ENCODE assay signal across 37 cellular contexts in genomic region chr18:8477615-8478014, GRCh38.
"Had no signal": no experiment of that assay in that cellular context is flagged by ENCODE, and none has a peak within 500 bp of the region (broad histone marks: within the 10 kb centered on the region; RNA-seq: fewer than 3 reads in every experiment).

No MANE protein-coding gene starts in this region.

- H3K27me3 Mint-ChIP-seq: activated CD4-positive, alpha-beta memory T cell treated with anti-CD3 and anti-CD28 coated beads for 36 hours had no signal

- H3K9me3 ChIP-seq: adrenal gland, body of pancreas, breast epithelium had no signal

- H3K27me3 ChIP-seq: adrenal gland, body of pancreas, brain microvascular endothelial cell had no signal

- H3K27ac Mint-ChIP-seq: activated B cell treated with CpG ODN at 0.5 μM for 24 hours; activated CD4-positive, alpha-beta memory T cell treated with anti-CD3 and anti-CD28 coated beads for 36 hours; activated CD4-positive, alpha-beta T cell treated with anti-CD3 and anti-CD28 coated beads, Interleukin-2, amount 10 ng/mL, durations not matched to agents 24 days and 14 days; activated CD8-positive, alpha-beta T cell treated with anti-CD3 and anti-CD28 coated beads for 36 hours; activated naive CD4-positive, alpha-beta T cell treated with anti-CD3 and anti-CD28 coated beads for 36 hours; activated naive CD4-positive, alpha-beta T cell treated with anti-CD3 and anti-CD28 coated beads, Interleukin-2, amount 50 U/mL, for 72 hours; activated naive CD8-positive, alpha-beta T cell treated with anti-CD3 and anti-CD28 coated beads for 36 hours; activated T-cell treated with anti-CD3 and anti-CD28 coated beads, Interleukin-2, amount 50 U/mL, for 72 hours; activated T-helper 1 cell treated with anti-CD3 and anti-CD28 coated beads, Interleukin-12 subunit alpha, Interleukin-12 subunit beta, Interleukin-2, Interleukin-4 antibody, amounts not matched to agents 30 ng/mL and 10 ng/mL and 1 ng/mL, durations not matched to agents 14 hours and 24 hours and 36 hours; activated T-helper 17 cell treated with anti-CD3 and anti-CD28 coated beads, Interleukin-2, amount 50 U/mL, for 72 hours; T-helper 1 cell treated with Interleukin-12 subunit alpha and Interleukin-12 subunit beta and Interleukin-4 antibody, amounts not matched to agents 30 μg/mL and 1 μg/mL, for 36 hours; T-helper 2 cell treated with Interferon-gamma antibody and Interleukin-4, amounts not matched to agents 5 μg/mL and 100 μg/mL, for 36 hours had no signal

- ATAC-seq: activated CD8-positive, alpha-beta T cell treated with anti-CD3 and anti-CD28 coated beads for 36 hours; activated naive CD4-positive, alpha-beta T cell treated with anti-CD3 and anti-CD28 coated beads, Interleukin-2, amount 50 U/mL, for 72 hours; activated T-cell treated with anti-CD3 and anti-CD28 coated beads, Interleukin-2, amount 50 U/mL, for 4 hours; activated T-cell treated with anti-CD3 and anti-CD28 coated beads, Interleukin-2, amount 50 U/mL, for 72 hours; activated T-helper 17 cell treated with anti-CD3 and anti-CD28 coated beads, Interleukin-2, amount 50 U/mL, for 72 hours; body of pancreas had no signal

- DNase-seq: activated B cell treated with CpG ODN at 0.5 μM for 24 hours; activated CD4-positive, alpha-beta memory T cell treated with anti-CD3 and anti-CD28 coated beads for 36 hours; activated CD4-positive, alpha-beta T cell treated with anti-CD3 and anti-CD28 coated beads for 4 hours; activated CD4-positive, alpha-beta T cell treated with anti-CD3 and anti-CD28 coated beads, Interleukin-2, amount 10 ng/mL, durations not matched to agents 24 days and 14 days; activated CD4-positive, alpha-beta T cell treated with anti-CD3 and anti-CD28 coated beads, Interleukin-2, amount 50 U/mL, for 1 hour; activated CD4-positive, alpha-beta T cell treated with anti-CD3 and anti-CD28 coated beads, Interleukin-2, amount 50 U/mL, for 4 hours; activated CD4-positive, CD25-positive, alpha-beta regulatory T cell treated with anti-CD3 and anti-CD28 coated beads, Interleukin-2, amount 50 U/mL, for 72 hours; activated CD8-positive, alpha-beta memory T cell treated with anti-CD3 and anti-CD28 coated beads, Interleukin-2, amount 50 U/mL, for 4 hours; activated CD8-positive, alpha-beta T cell treated with anti-CD3 and anti-CD28 coated beads for 36 hours; activated effector memory CD4-positive, alpha-beta T cell treated with anti-CD3 and anti-CD28 coated beads, Interleukin-2, amount 50 U/mL, for 16 hours; activated gamma-delta T cell treated with Interleukin-2 at 50 U/mL for 16 hours; activated naive CD4-positive, alpha-beta T cell; activated naive CD4-positive, alpha-beta T cell treated with anti-CD3 and anti-CD28 coated beads for 36 hours; activated naive CD4-positive, alpha-beta T cell treated with anti-CD3 and anti-CD28 coated beads, Interleukin-2, amount 50 U/mL, for 16 hours; activated naive CD8-positive, alpha-beta T cell treated with anti-CD3 and anti-CD28 coated beads for 36 hours; activated T-cell treated with anti-CD3 and anti-CD28 coated beads for 4 hours; activated T-cell treated with anti-CD3 and anti-CD28 coated beads, Interleukin-2, amount 50 U/mL, for 1 hour; activated T-cell treated with anti-CD3 and anti-CD28 coated beads, Interleukin-2, amount 50 U/mL, for 4 hours; activated T-cell treated with anti-CD3 and anti-CD28 coated beads, Interleukin-2, amount 50 U/mL, for 72 hours; adrenal gland; amniotic stem cell; aorta; body of pancreas; brain microvascular endothelial cell; caudate nucleus; SW 1271; T-helper 1 cell; T-helper 2 cell; T-helper 9 cell had no signal

- H3K4me1 ChIP-seq: adrenal gland, body of pancreas, breast epithelium had no signal

- H3K4me1 Mint-ChIP-seq: activated naive CD8-positive, alpha-beta T cell treated with anti-CD3 and anti-CD28 coated beads for 36 hours had no signal

- H3K4me3 ChIP-seq: adrenal gland, body of pancreas, breast epithelium had no signal

- H3K36me3 Mint-ChIP-seq: activated CD4-positive, alpha-beta memory T cell treated with anti-CD3 and anti-CD28 coated beads for 36 hours; activated naive CD4-positive, alpha-beta T cell treated with anti-CD3 and anti-CD28 coated beads, Interleukin-2, amount 50 U/mL, for 72 hours; activated naive CD8-positive, alpha-beta T cell treated with anti-CD3 and anti-CD28 coated beads for 36 hours had no signal

- H3K27ac ChIP-seq: adrenal gland, body of pancreas, brain microvascular endothelial cell, breast epithelium, VCaP had no signal

- H3K9me3 Mint-ChIP-seq: activated B cell treated with CpG ODN at 0.5 μM for 24 hours; activated CD4-positive, alpha-beta T cell treated with anti-CD3 and anti-CD28 coated beads, Interleukin-2, amount 10 ng/mL, durations not matched to agents 24 days and 14 days; activated CD8-positive, alpha-beta T cell treated with anti-CD3 and anti-CD28 coated beads for 36 hours; activated naive CD4-positive, alpha-beta T cell treated with anti-CD3 and anti-CD28 coated beads for 36 hours; activated naive CD4-positive, alpha-beta T cell treated with anti-CD3 and anti-CD28 coated beads, Interleukin-2, amount 50 U/mL, for 72 hours; activated naive CD8-positive, alpha-beta T cell treated with anti-CD3 and anti-CD28 coated beads for 36 hours; activated T-cell treated with anti-CD3 and anti-CD28 coated beads, Interleukin-2, amount 50 U/mL, for 4 hours; activated T-cell treated with anti-CD3 and anti-CD28 coated beads, Interleukin-2, amount 50 U/mL, for 72 hours; activated T-helper 1 cell treated with anti-CD3 and anti-CD28 coated beads, Interleukin-12 subunit alpha, Interleukin-12 subunit beta, Interleukin-2, Interleukin-4 antibody, amounts not matched to agents 30 ng/mL and 10 ng/mL and 1 ng/mL, durations not matched to agents 14 hours and 24 hours and 36 hours; activated T-helper 17 cell treated with anti-CD3 and anti-CD28 coated beads, Interleukin-2, amount 50 U/mL, for 72 hours; central memory CD8-positive, alpha-beta T cell; T-helper 1 cell treated with Interleukin-12 subunit alpha and Interleukin-12 subunit beta and Interleukin-4 antibody, amounts not matched to agents 30 μg/mL and 1 μg/mL, for 36 hours; T-helper 2 cell treated with Interferon-gamma antibody and Interleukin-4, amounts not matched to agents 5 μg/mL and 100 μg/mL, for 36 hours had no signal

- H3K36me3 ChIP-seq: adrenal gland, brain microvascular endothelial cell, breast epithelium had no signal

- H3K4me3 Mint-ChIP-seq: activated B cell treated with CpG ODN at 0.5 μM for 24 hours; activated CD4-positive, alpha-beta memory T cell treated with anti-CD3 and anti-CD28 coated beads for 36 hours; activated CD4-positive, alpha-beta T cell treated with anti-CD3 and anti-CD28 coated beads, Interleukin-2, amount 10 ng/mL, durations not matched to agents 24 days and 14 days; activated CD8-positive, alpha-beta T cell treated with anti-CD3 and anti-CD28 coated beads for 36 hours; activated naive CD4-positive, alpha-beta T cell treated with anti-CD3 and anti-CD28 coated beads for 36 hours; activated naive CD8-positive, alpha-beta T cell treated with anti-CD3 and anti-CD28 coated beads for 36 hours; activated T-cell treated with anti-CD3 and anti-CD28 coated beads, Interleukin-2, amount 50 U/mL, for 4 hours; activated T-cell treated with anti-CD3 and anti-CD28 coated beads, Interleukin-2, amount 50 U/mL, for 72 hours; activated T-helper 1 cell treated with anti-CD3 and anti-CD28 coated beads, Interleukin-12 subunit alpha, Interleukin-12 subunit beta, Interleukin-2, Interleukin-4 antibody, amounts not matched to agents 30 ng/mL and 10 ng/mL and 1 ng/mL, durations not matched to agents 14 hours and 24 hours and 36 hours; activated T-helper 17 cell treated with anti-CD3 and anti-CD28 coated beads, Interleukin-2, amount 50 U/mL, for 72 hours; central memory CD8-positive, alpha-beta T cell; T-helper 1 cell treated with Interleukin-12 subunit alpha and Interleukin-12 subunit beta and Interleukin-4 antibody, amounts not matched to agents 30 μg/mL and 1 μg/mL, for 36 hours; T-helper 2 cell treated with Interferon-gamma antibody and Interleukin-4, amounts not matched to agents 5 μg/mL and 100 μg/mL, for 36 hours had no signal
